In the genomic region with DNA sequence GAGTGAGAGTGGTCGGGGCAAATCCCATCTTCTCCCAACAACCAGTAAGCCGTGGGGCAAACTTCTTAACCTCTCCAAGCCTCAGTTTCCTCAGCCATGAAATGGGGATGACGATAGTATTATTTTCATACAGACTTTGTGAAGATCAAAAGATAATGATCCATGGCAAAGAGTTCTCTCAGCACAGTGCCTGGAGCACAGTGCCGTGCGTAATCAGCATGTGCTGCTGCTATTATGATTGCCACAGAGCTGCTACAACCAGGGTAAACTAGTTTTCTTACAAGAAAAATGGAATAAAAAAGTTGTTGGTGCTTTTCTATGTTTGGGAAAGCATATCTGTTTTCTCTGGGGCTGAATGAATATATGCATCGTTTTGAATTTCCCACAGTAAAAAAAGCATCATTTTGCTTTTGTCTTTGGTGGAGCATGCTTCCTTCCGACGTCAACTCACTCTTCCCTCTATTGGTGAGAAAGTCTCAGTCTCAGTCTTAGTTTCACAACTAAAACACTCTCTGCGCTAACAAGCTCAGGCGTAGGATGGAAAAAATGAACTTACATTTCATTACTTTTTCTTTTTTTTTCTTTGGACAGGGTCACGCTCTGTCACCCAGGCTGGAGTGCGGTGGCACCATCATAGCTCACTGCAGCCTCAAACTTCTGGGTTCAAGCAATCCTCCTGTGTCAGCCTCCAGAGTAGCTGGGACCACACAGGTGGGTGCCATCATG, we compare ENCODE assay signal across 10 cellular contexts. TPM values are rescaled to one million over a fixed set of nuclear protein-coding genes. Genes with fewer than 3 reads are reported as not detected.
DNase-seq lines count a peak whose midpoint lies in the region; ATAC-seq, FAIRE-seq and TF ChIP-seq lines count a peak whose summit lies in the region.
"Had no signal": no experiment of that assay in that cellular context is flagged by ENCODE, and none has a peak within 500 bp of the region (broad histone marks: within the 10 kb centered on the region; RNA-seq: fewer than 3 reads in every experiment).

No MANE protein-coding gene starts in this region.

- H3K4me1 ChIP-seq in OCI-LY7 (ENCODE audit: insufficient read depth, low read length, poor library complexity, severe bottlenecking) (peaks cover 47% of the 10 kb centered on the region), neural progenitor cell (peaks cover 27% of the 10 kb centered on the region)
- H3K4me1 ChIP-seq: A549 had no signal

- H3K27ac Mint-ChIP-seq in activated CD4-positive, alpha-beta T cell treated with anti-CD3 and anti-CD28 coated beads for 36 hours, result peak overlapping the region; percentile 97
- H3K27ac Mint-ChIP-seq in neural progenitor cell, result peak overlapping the region; percentile 72

- H4K20me1 ChIP-seq in OCI-LY7 (ENCODE audit: insufficient read depth, low read length) (no peaks in the 10 kb centered on the region), neural progenitor cell (ENCODE audit: low read depth) (no peaks in the 10 kb centered on the region)

- peak; percentile 61 for ATAC-seq in activated CD4-positive, alpha-beta T cell treated with anti-CD3 and anti-CD28 coated beads for 36 hours
- ATAC-seq in GM21737 (IDR thresholded peaks at IDR 0.05; ENCODE audit: unreplicated experiment), result peak; percentile 38
- ATAC-seq: A549 had no signal

- H2AFZ ChIP-seq in OCI-LY7 (ENCODE audit: low read length) (peak overlapping the region; percentile 37; the same call in 1 of the 2 replicates), neural progenitor cell (replicated peaks) (no peak overlapping the region)

- peaks cover 24% of the 10 kb centered on the region for H3F3A ChIP-seq in neural progenitor cell (ENCODE audit: low read depth)

- intact Hi-C loops in activated CD4-positive, alpha-beta T cell treated with anti-CD3 and anti-CD28 coated beads for 36 hours (cut with DNase I, micrococcal nuclease), result loop anchor here (1.0 to 2.0 kb wide), 10 partner anchors 21 to 353 kb away; a partner anchor contains a TSS
- intact Hi-C loops in OCI-LY7 (cut with micrococcal nuclease; ENCODE audit: unreplicated experiment), result loop anchor here (1.0 kb wide), 3 partner anchors 21 to 41 kb away; no protein-coding TSS in a partner anchor

- H3K27me3 ChIP-seq in neural progenitor cell, result no peaks in the 10 kb centered on the region

- peak; percentile 30; the same call in 1 of the 2 replicates for TF ChIP-seq CTCF in OCI-LY7 (conservative IDR thresholded peaks at IDR 0.05; ENCODE audit: low read length)
- TF ChIP-seq CTCF in neural progenitor cell (IDR thresholded peaks at IDR 0.05), result no peak

- H3K27ac ChIP-seq in OCI-LY7 (ENCODE audit: low read depth, low read length, poor library complexity, severe bottlenecking) (peak overlapping the region; percentile 56), neural progenitor cell (no peak overlapping the region)
- H3K27ac ChIP-seq: A549 had no signal

- H3K27me3 Mint-ChIP-seq in activated CD4-positive, alpha-beta T cell treated with anti-CD3 and anti-CD28 coated beads for 36 hours, result peaks cover 2% of the 10 kb centered on the region
- peaks cover 11% of the 10 kb centered on the region for H3K27me3 Mint-ChIP-seq in neural progenitor cell (ENCODE audit: insufficient read depth, low read depth)

- FAIRE-seq in frontal cortex (lab: Jason Lieb, UNC), result no peak
- FAIRE-seq: A549, bronchial epithelial cell had no signal

- peak; percentile 65 for DNase-seq in activated CD4-positive, alpha-beta T cell treated with anti-CD3 and anti-CD28 coated beads for 36 hours
- DNase-seq in activated CD4-positive, alpha-beta T cell treated with anti-CD3 and anti-CD28 coated beads for 4 hours, result no peak
- DNase-seq in OCI-LY7 (ENCODE audit: low spot score) (peak; percentile 68), neural progenitor cell (ENCODE audit: low spot score) (no peak), SHP77 (lab: John Stamatoyannopoulos, UW) (no peak), NCI-H1105 treated with DMSO at 0.1 percent for 48 hours (lab: John Stamatoyannopoulos, UW) (no peak), frontal cortex (ENCODE audit: low spot score in 2 of 2) (no peak)

- H3K9me3 ChIP-seq in OCI-LY7 (ENCODE audit: low read length) (no peaks in the 10 kb centered on the region), neural progenitor cell (ENCODE audit: low read depth) (no peaks in the 10 kb centered on the region)
- H3K9me3 ChIP-seq: A549 had no signal

- H3K36me3 ChIP-seq in OCI-LY7 (ENCODE audit: insufficient read depth, low read length) (no peaks in the 10 kb centered on the region), neural progenitor cell (no peaks in the 10 kb centered on the region)

- peak overlapping the region; percentile 46 for H3K4me3 ChIP-seq in OCI-LY7 (ENCODE audit: low read depth, low read length, poor library complexity, severe bottlenecking)
- no peak overlapping the region for H3K4me3 ChIP-seq in neural progenitor cell
- H3K4me3 ChIP-seq: A549 had no signal

- H3K4me2 ChIP-seq in OCI-LY7 (ENCODE audit: low read length) (peak overlapping the region; percentile 71), neural progenitor cell (no peak overlapping the region)
- H3K4me2 ChIP-seq: A549 had no signal

- H3K9ac ChIP-seq in neural progenitor cell, result no peak overlapping the region

- no peaks in the 10 kb centered on the region for H3K36me3 Mint-ChIP-seq in activated CD4-positive, alpha-beta T cell treated with anti-CD3 and anti-CD28 coated beads for 36 hours (ENCODE audit: low read depth)
- no peaks in the 10 kb centered on the region for H3K36me3 Mint-ChIP-seq in neural progenitor cell

- POLR2A ChIA-PET in activated CD4-positive, alpha-beta T cell treated with anti-CD3 and anti-CD28 coated beads for 36 hours (lab: Charles Lee), result interaction anchor here (0.6 to 1.9 kb wide), 9 partner anchors 8 to 79 kb away, joined by 3 to 19 read pairs (median 6); a partner anchor contains a TSS
- POLR2A ChIA-PET in OCI-LY7 (lab: Charles Lee), result interaction anchor here (0.7 to 2.6 kb wide), 6 partner anchors 17 to 327 kb away, joined by 3 to 14 read pairs (median 6); no protein-coding TSS in a partner anchor

- H3K9me3 Mint-ChIP-seq in activated CD4-positive, alpha-beta T cell treated with anti-CD3 and anti-CD28 coated beads for 36 hours (ENCODE audit: low read depth), result no peaks in the 10 kb centered on the region
- H3K9me3 Mint-ChIP-seq in neural progenitor cell, result no peaks in the 10 kb centered on the region

- no peaks in the 10 kb centered on the region for H3K79me2 ChIP-seq in OCI-LY7 (ENCODE audit: insufficient read depth, low read depth, low read length)
- H3K79me2 ChIP-seq in neural progenitor cell (ENCODE audit: low read depth), result no peaks in the 10 kb centered on the region

- H3K4me1 Mint-ChIP-seq in activated CD4-positive, alpha-beta T cell treated with anti-CD3 and anti-CD28 coated beads for 36 hours, result peaks cover 75% of the 10 kb centered on the region
- H3K4me1 Mint-ChIP-seq in neural progenitor cell, result peaks cover 53% of the 10 kb centered on the region

- H3K4me3 Mint-ChIP-seq in activated CD4-positive, alpha-beta T cell treated with anti-CD3 and anti-CD28 coated beads for 36 hours, result peak overlapping the region; percentile 55
- no peak overlapping the region for H3K4me3 Mint-ChIP-seq in neural progenitor cell

- no TSS peak for BruUV-seq in OCI-LY7 (replicated peaks; lab: Mats Ljungman, UMichigan)

- CTCF ChIA-PET in activated CD4-positive, alpha-beta T cell treated with anti-CD3 and anti-CD28 coated beads for 36 hours (lab: Charles Lee), result interaction anchor here (0.8 to 2.1 kb wide), 8 partner anchors 20 to 353 kb away, joined by 3 to 8 read pairs (median 5); a partner anchor contains a TSS
- CTCF ChIA-PET in OCI-LY7 (lab: Charles Lee; ENCODE audit: unreplicated experiment), result no interaction called here

- no peaks in the 10 kb centered on the region for H3K9me2 ChIP-seq in OCI-LY7 (ENCODE audit: insufficient read depth, low read length)

RNA-seq across cellular contexts. Expression of a gene that starts 37.2 kb away (rescaled TPM):
- total RNA-seq in activated CD4-positive, alpha-beta T cell treated with anti-CD3 and anti-CD28 coated beads for 36 hours, result 10 to 100 TPM; 15.3 to 15.4 TPM
- 0.51 and 1.3 TPM in 2 replicates for total RNA-seq in OCI-LY7 (2014; rRNA removed; shearing (Covaris generic))
- total RNA-seq in OCI-LY7 (2022), result 2.0 and 2.2 TPM in 2 replicates
- total RNA-seq in neural progenitor cell (ENCODE audit: low replicate concordance), result 6.9 and 8.8 TPM in 2 replicates
- total RNA-seq in frontal cortex, result 271 TPM

Comparison
In these comparisons a context has a peak if more than half of its experiments do, and no peak if none do; other contexts are left out.
1. DNase-seq: peak in activated CD4-positive, alpha-beta T cell treated with anti-CD3 and anti-CD28 coated beads for 36 hours (single experiment) and OCI-LY7 (single experiment); none in activated CD4-positive, alpha-beta T cell treated with anti-CD3 and anti-CD28 coated beads for 4 hours (0 of 2), neural progenitor cell (single experiment), SHP77 (0 of 2), NCI-H1105 treated with DMSO at 0.1 percent for 48 hours (single experiment) and frontal cortex (0 of 2).
2. RNA of a gene that starts 37.2 kb away (total RNA-seq): 271 TPM in frontal cortex (single experiment); 15.3 to 15.4 TPM in activated CD4-positive, alpha-beta T cell treated with anti-CD3 and anti-CD28 coated beads for 36 hours, 6.9 to 8.8 TPM in neural progenitor cell and 0.51 to 2.2 TPM in OCI-LY7; every median in the first group is over 10 times any median in the second.